In genomic region chr3:128488995-128489859, GRCh38 we compare ENCODE assay signal across 8 cellular contexts. TPM values are rescaled to one million over a fixed set of nuclear protein-coding genes. Genes with fewer than 3 reads are reported as not detected.
DNase-seq lines count a peak whose midpoint lies in the region; ATAC-seq lines count a peak whose summit lies in the region.

No MANE protein-coding gene starts in this region.

- DNase-seq in activated CD4-positive, alpha-beta T cell treated with anti-CD3 and anti-CD28 coated beads for 48 hours, result peak; percentile 44
- DNase-seq in activated CD4-positive, alpha-beta T cell treated with anti-CD3 and anti-CD28 coated beads, Interleukin-2, amount 50 U/mL, for 4 hours, result no peak
- peak; percentile 38 for DNase-seq in NCI-H510A treated with DMSO at 0.1 percent for 48 hours (lab: John Stamatoyannopoulos, UW)

- no peak for ATAC-seq in GM21423 (IDR thresholded peaks at IDR 0.05; ENCODE audit: unreplicated experiment)
- ATAC-seq in HG03457 (IDR thresholded peaks at IDR 0.05; ENCODE audit: unreplicated experiment), result no peak

- H3K9me3 ChIP-seq in iPS-18a (ENCODE audit: control insufficient read depth, low read depth, low read length), result no peaks in the 10 kb centered on the region
- H3K9me3 ChIP-seq in skeletal muscle tissue (ENCODE audit: control insufficient read depth in 3 of 3, low read length in 3 of 3), result no peaks in the 10 kb centered on the region

- H3K4me3 ChIP-seq in iPS-18a (ENCODE audit: low read length), result peak overlapping the region; percentile 37
- H3K4me3 ChIP-seq in skeletal muscle tissue (ENCODE audit: low read length in 3 of 3), result peak overlapping the region; percentile 54 to 78 (median 66)

- no peaks in the 10 kb centered on the region for H3K36me3 ChIP-seq in iPS-18a (ENCODE audit: control insufficient read depth, low read depth, low read length)
- no peaks in the 10 kb centered on the region for H3K36me3 ChIP-seq in skeletal muscle tissue (ENCODE audit: control insufficient read depth in 3 of 3, insufficient read depth in 3 of 3, low read length in 3 of 3)

- H3K27ac ChIP-seq in angular gyrus (ENCODE audit: low read depth, low read length), result peak overlapping the region; percentile 10
- H3K27ac ChIP-seq in iPS-18a (ENCODE audit: low read length), result no peak overlapping the region
- H3K27ac ChIP-seq in skeletal muscle tissue (ENCODE audit: low read depth, low read length), result peak overlapping the region; percentile 60

- H3K4me1 ChIP-seq in iPS-18a (ENCODE audit: control insufficient read depth, low read depth, low read length) (peaks cover 30% of the 10 kb centered on the region), skeletal muscle tissue (ENCODE audit: control insufficient read depth in 3 of 3, insufficient read depth in 3 of 3, low read length in 3 of 3) (peaks cover 37 to 58% (median 52%) of the 10 kb centered on the region in 3 donors)

- H3K9ac ChIP-seq in iPS-18a (ENCODE audit: low read length), result no peak overlapping the region
- H3K9ac ChIP-seq in skeletal muscle tissue (ENCODE audit: low read depth in 1 of 3, low read length in 3 of 3), result peak overlapping the region; percentile 51 to 66 (median 64)

- H3K27me3 ChIP-seq in iPS-18a (ENCODE audit: control insufficient read depth, insufficient read depth, low read length) (peaks cover 100% of the 10 kb centered on the region), skeletal muscle tissue (ENCODE audit: control insufficient read depth in 3 of 3, insufficient read depth in 3 of 3, low read length in 3 of 3) (peaks cover 91 to 96% (median 95%) of the 10 kb centered on the region in 3 donors)

RNA-seq across cellular contexts. Expression of gene GATA2, which starts 3.8 kb away (rescaled TPM):
- 0.52 TPM for total RNA-seq in skeletal muscle tissue

RNA-seq across cellular contexts. Expression of gene DNAJB8, which starts 22.5 kb away (rescaled TPM):
- not detected for total RNA-seq in skeletal muscle tissue

Comparison
In these comparisons a context has a peak if more than half of its experiments do, and no peak if none do; other contexts are left out.
1. DNase-seq: peak in activated CD4-positive, alpha-beta T cell treated with anti-CD3 and anti-CD28 coated beads for 48 hours (single experiment) and NCI-H510A treated with DMSO at 0.1 percent for 48 hours (single experiment); none in activated CD4-positive, alpha-beta T cell treated with anti-CD3 and anti-CD28 coated beads, Interleukin-2, amount 50 U/mL, for 4 hours (0 of 2).